ENCODE assay signal across 2 cellular contexts in the genomic region with DNA sequence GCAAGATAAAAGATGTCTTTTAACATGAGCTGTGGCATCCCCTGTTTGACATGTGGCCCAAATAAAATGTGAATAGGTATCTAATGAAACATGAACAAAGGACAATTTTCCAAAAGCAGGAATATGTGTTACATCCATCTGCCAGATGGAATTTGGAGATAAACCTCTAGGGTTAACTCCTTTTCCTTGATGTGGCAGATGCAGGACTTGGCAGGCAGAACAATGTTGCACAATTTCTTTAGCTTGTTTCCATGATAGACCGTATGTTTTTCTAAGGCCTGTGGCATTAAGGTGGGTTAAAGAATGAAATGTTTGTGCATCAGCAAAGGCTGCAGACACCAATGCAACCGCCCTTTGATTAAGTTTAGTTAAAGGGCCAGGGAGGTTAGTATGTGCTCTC. TPM values are rescaled to one million over a fixed set of nuclear protein-coding genes. Genes with fewer than 3 reads are reported as not detected.
"Had no signal": no experiment of that assay in that cellular context is flagged by ENCODE, and none has a peak within 500 bp of the region (broad histone marks: within the 10 kb centered on the region; RNA-seq: fewer than 3 reads in every experiment).

No MANE protein-coding gene starts in this region.

RNA-seq across cellular contexts. Expression of a gene that starts 34.7 kb away (rescaled TPM):
- polyA plus RNA-seq: liver; naive thymus-derived CD4-positive, alpha-beta T cell had no signal
